ENCODE assay signal across 11 cellular contexts in genomic region chr6:163381118-163381751, GRCh38. TPM values are rescaled to one million over a fixed set of nuclear protein-coding genes. Genes with fewer than 3 reads are reported as not detected.
DNase-seq lines count a peak whose midpoint lies in the region; TF ChIP-seq lines count a peak whose summit lies in the region.
"Had no signal": no experiment of that assay in that cellular context is flagged by ENCODE, and none has a peak within 500 bp of the region (broad histone marks: within the 10 kb centered on the region; RNA-seq: fewer than 3 reads in every experiment).

No MANE protein-coding gene starts in this region.

- peaks cover 26% of the 10 kb centered on the region for H3K4me1 Mint-ChIP-seq in neural crest cell

- no peak for TF ChIP-seq CTCF in neural crest cell (conservative IDR thresholded peaks at IDR 0.05)

- H3K4me3 Mint-ChIP-seq in neural crest cell, result peak overlapping the region; percentile 43
- H3K4me3 Mint-ChIP-seq: CD4-positive, alpha-beta T cell had no signal

- H3K27me3 Mint-ChIP-seq in neural crest cell (ENCODE audit: low read depth), result no peaks in the 10 kb centered on the region

- H3K27ac Mint-ChIP-seq in neural crest cell (ENCODE audit: unreplicated experiment), result peak overlapping the region; percentile 46
- H3K27ac Mint-ChIP-seq: CD4-positive, alpha-beta T cell had no signal

- H3K9me3 Mint-ChIP-seq in neural crest cell, result peaks cover 7% of the 10 kb centered on the region
- H3K9me3 Mint-ChIP-seq: CD4-positive, alpha-beta T cell had no signal

- no peaks in the 10 kb centered on the region for H3K36me3 Mint-ChIP-seq in neural crest cell (ENCODE audit: low read depth)

- peak in 2 of 3 experiments; percentile 11 to 43 for DNase-seq in NCI-H1417 (lab: John Stamatoyannopoulos, UW)
- DNase-seq in NCI-H1417 treated with DMSO at 0.1 percent for 48 hours (lab: John Stamatoyannopoulos, UW), result no peak
- peak; percentile 14 for DNase-seq in NCI-H187 treated with DMSO at 0.1 percent for 48 hours (lab: John Stamatoyannopoulos, UW)
- DNase-seq in kidney tubule cell (ENCODE audit: low spot score), result peak; percentile 31
- DNase-seq in neural crest cell (ENCODE audit: low read depth, low spot score), result no peak
- DNase-seq in stimulated activated CD8-positive, alpha-beta memory T cell treated with anti-CD3 and anti-CD28 coated beads, Interleukin-4, amount 100 ng/mL, for 48 hours, result no peak
- no peak for DNase-seq in NCI-H2196 treated with DMSO at 0.1 percent for 48 hours (lab: John Stamatoyannopoulos, UW; ENCODE audit: unreplicated experiment)
- no peak for DNase-seq in islet precursor cell
- DNase-seq: AML-193; Caco-2; CD4-positive, alpha-beta T cell had no signal

RNA-seq across cellular contexts. Expression of gene QKI, which starts 33.3 kb away (rescaled TPM):
- total RNA-seq in neural crest cell, result 260 and 267 TPM in 2 replicates

Comparison
In these comparisons a context has a peak if more than half of its experiments do, and no peak if none do; other contexts are left out.
1. DNase-seq: peak in NCI-H1417 (2 of 3), NCI-H187 treated with DMSO at 0.1 percent for 48 hours (single experiment) and kidney tubule cell (single experiment); none in NCI-H1417 treated with DMSO at 0.1 percent for 48 hours (single experiment), neural crest cell (single experiment), stimulated activated CD8-positive, alpha-beta memory T cell treated with anti-CD3 and anti-CD28 coated beads, Interleukin-4, amount 100 ng/mL, for 48 hours (single experiment), NCI-H2196 treated with DMSO at 0.1 percent for 48 hours (single experiment) and islet precursor cell (single experiment).